Comparison of ENCODE assay signal across 20 cellular contexts in genomic region chr1:156958247-156958714, GRCh38. TPM values are rescaled to one million over a fixed set of nuclear protein-coding genes. Genes with fewer than 3 reads are reported as not detected.
DNase-seq lines count a peak whose midpoint lies in the region; ATAC-seq and TF ChIP-seq lines count a peak whose summit lies in the region.
"Had no signal": no experiment of that assay in that cellular context is flagged by ENCODE, and none has a peak within 500 bp of the region (broad histone marks: within the 10 kb centered on the region; RNA-seq: fewer than 3 reads in every experiment).

No MANE protein-coding gene starts in this region.

- POLR2A ChIA-PET in Caco-2 (lab: Charles Lee), result no interaction called here

- 68% methylated on average over 2 of the region's 2 CpGs for WGBS in suprapubic skin

- ATAC-seq in HG03342 (IDR thresholded peaks at IDR 0.05; ENCODE audit: unreplicated experiment), result no peak
- ATAC-seq: gastroesophageal sphincter had no signal

- no peaks in the 10 kb centered on the region for H3K79me2 ChIP-seq in KMS-11 (ENCODE audit: insufficient read depth, low read depth)

- H3K4me1 ChIP-seq in Caco-2, result no peaks in the 10 kb centered on the region
- H3K4me1 ChIP-seq in KMS-11 (ENCODE audit: low read depth, poor library complexity, severe bottlenecking), result peaks cover 38% of the 10 kb centered on the region
- H3K4me1 ChIP-seq in suprapubic skin, result no peaks in the 10 kb centered on the region
- H3K4me1 ChIP-seq: gastroesophageal sphincter had no signal

- H3K27ac ChIP-seq in KMS-11 (no peak overlapping the region), suprapubic skin (no peak overlapping the region)
- H3K27ac ChIP-seq: adrenal gland, gastroesophageal sphincter, SK-N-MC, skin epidermis had no signal

- intact Hi-C loops in Caco-2 (cut with micrococcal nuclease; ENCODE audit: unreplicated experiment), result no loop called here

- H3K4me2 ChIP-seq in KMS-11, result peak overlapping the region; percentile 27; the same call in 1 of the 2 replicates

- H2AFZ ChIP-seq in KMS-11 (ENCODE audit: low read depth), result no peak overlapping the region

- H3K9ac ChIP-seq in KMS-11, result no peak overlapping the region

- H3K27ac Mint-ChIP-seq in Caco-2 (ENCODE audit: unreplicated experiment), result peak overlapping the region; percentile 22
- H3K27ac Mint-ChIP-seq: progenitor cell of endocrine pancreas had no signal

- H3K9me3 Mint-ChIP-seq in Caco-2 (ENCODE audit: unreplicated experiment), result no peaks in the 10 kb centered on the region

- no TSS peak for BruUV-seq in Caco-2 (replicated peaks; lab: Mats Ljungman, UMichigan)

- DNase-seq in Caco-2 (no peak), UCSD-AML1 (lab: John Stamatoyannopoulos, UW; ENCODE audit: unreplicated experiment) (peak; percentile 45), iris pigment epithelial cell (ENCODE audit: low read depth) (peak; percentile 22), kidney glomerular epithelial cell (lab: John Stamatoyannopoulos, UW) (no peak), NK-92 (lab: John Stamatoyannopoulos, UW; ENCODE audit: unreplicated experiment) (no peak), suprapubic skin (ENCODE audit: low spot score in 2 of 2) (no peak)
- DNase-seq: activated CD4-positive, alpha-beta T cell treated with anti-CD3 and anti-CD28 coated beads for 48 hours; activated effector memory CD4-positive, alpha-beta T cell treated with anti-CD3 and anti-CD28 coated beads, Interleukin-2, amount 50 U/mL, for 16 hours; adrenal gland; CD4-positive, alpha-beta memory T cell; DMS53; NCI-H1436; NCI-H748 treated with DMSO at 0.1 percent for 48 hours; stimulated activated CD4-positive, alpha-beta T cell treated with anti-CD3 and anti-CD28 coated beads, Interleukin-4, amount 100 ng/mL, for 1 hour had no signal

- H3K4me3 Mint-ChIP-seq in Caco-2 (ENCODE audit: unreplicated experiment), result no peak overlapping the region

- peaks cover 40% of the 10 kb centered on the region for H3K36me3 Mint-ChIP-seq in Caco-2 (ENCODE audit: insufficient read depth, unreplicated experiment)

- H3K27me3 Mint-ChIP-seq in Caco-2 (ENCODE audit: insufficient read depth, unreplicated experiment), result no peaks in the 10 kb centered on the region
- H3K27me3 Mint-ChIP-seq: progenitor cell of endocrine pancreas had no signal

- H3K9me3 ChIP-seq in Caco-2 (no peaks in the 10 kb centered on the region), suprapubic skin (no peaks in the 10 kb centered on the region)
- H3K9me3 ChIP-seq: adrenal gland, gastroesophageal sphincter had no signal

- TF ChIP-seq CTCF in Caco-2 (IDR thresholded peaks at IDR 0.05; ENCODE audit: insufficient read depth in 1 of 2, low read depth in 1 of 2, low read length in 1 of 2, severe bottlenecking in 1 of 2, unreplicated experiment in 1 of 2) (no peak), KMS-11 (conservative IDR thresholded peaks at IDR 0.05; ENCODE audit: low read depth, low read length) (no peak), suprapubic skin (IDR thresholded peaks at IDR 0.05) (no peak)

- no peak for TF ChIP-seq POLR2A in suprapubic skin (IDR thresholded peaks at IDR 0.05)

- CTCF ChIA-PET in Caco-2 (lab: Charles Lee), result interaction anchor here (1.3 to 1.5 kb wide), 2 partner anchors 10 to 116 kb away, joined by 3 to 4 read pairs; no protein-coding TSS in a partner anchor

- no peak for TF ChIP-seq EP300 in suprapubic skin (IDR thresholded peaks at IDR 0.05)

- no peaks in the 10 kb centered on the region for H4K20me1 ChIP-seq in KMS-11 (ENCODE audit: insufficient read depth)

- peaks cover 11% of the 10 kb centered on the region for H3K4me1 Mint-ChIP-seq in Caco-2 (ENCODE audit: low read depth, unreplicated experiment)

- peaks cover 13% of the 10 kb centered on the region for H3K36me3 ChIP-seq in Caco-2 (ENCODE audit: control insufficient read depth, insufficient read depth, low read length)
- no peaks in the 10 kb centered on the region for H3K36me3 ChIP-seq in KMS-11 (ENCODE audit: insufficient read depth)
- peaks cover 93% of the 10 kb centered on the region for H3K36me3 ChIP-seq in suprapubic skin

- H3K4me3 ChIP-seq in Caco-2 (ENCODE audit: low read depth, low read length) (no peak overlapping the region), KMS-11 (IDR thresholded peaks at IDR 0.05; ENCODE audit: insufficient read depth, low read depth, low read length) (no peak overlapping the region), suprapubic skin (no peak overlapping the region)
- H3K4me3 ChIP-seq: adrenal gland, gastroesophageal sphincter, SK-N-MC, skin epidermis had no signal

- H3K27me3 ChIP-seq in Caco-2 (replicated peaks; ENCODE audit: control insufficient read depth, insufficient read depth, low read length) (no peaks in the 10 kb centered on the region), KMS-11 (ENCODE audit: insufficient read depth, low read depth) (no peaks in the 10 kb centered on the region), suprapubic skin (no peaks in the 10 kb centered on the region)
- H3K27me3 ChIP-seq: adrenal gland, gastroesophageal sphincter had no signal

RNA-seq across cellular contexts. Expression of gene LRRC71, which starts 37.8 kb away (rescaled TPM):
- total RNA-seq in Caco-2 (2022) (not detected in 2 replicates), suprapubic skin (not detected)
- total RNA-seq: CD4-positive, alpha-beta memory T cell; progenitor cell of endocrine pancreas had no signal

Comparison
In these comparisons a context has a peak if more than half of its experiments do, and no peak if none do; other contexts are left out.
1. DNase-seq: peak in UCSD-AML1 (single experiment) and iris pigment epithelial cell (single experiment); none in Caco-2 (0 of 2), kidney glomerular epithelial cell (single experiment), NK-92 (single experiment) and suprapubic skin (0 of 2).